8 cellular contexts compared by ENCODE assay signal in genomic region chr2:134683561-134684112, GRCh38. TPM values are rescaled to one million over a fixed set of nuclear protein-coding genes. Genes with fewer than 3 reads are reported as not detected.
A peak's percentile ranks its signal among the peaks of the same experiment; 100 is the strongest.
DNase-seq lines count a peak whose midpoint lies in the region; ATAC-seq and TF ChIP-seq lines count a peak whose summit lies in the region.

No MANE protein-coding gene starts in this region.

- H3K4me3 ChIP-seq in PC-3 (ENCODE audit: low read length) = no peak overlapping the region
- H3K4me3 ChIP-seq in H7 (ENCODE audit: insufficient read depth, low read depth, low read length) = no peak overlapping the region

- H3K27me3 ChIP-seq in PC-3 (ENCODE audit: low read length) (no peaks in the 10 kb centered on the region), H7 (ENCODE audit: control insufficient read depth, insufficient read depth, low read length) (no peaks in the 10 kb centered on the region)

- intact Hi-C loops in PC-3 (cut with micrococcal nuclease) = no loop called here
- intact Hi-C loops in sciatic nerve (cut with DNase I) = no loop called here

- H3K79me2 ChIP-seq in PC-3 (ENCODE audit: low read length) = no peaks in the 10 kb centered on the region

- POLR2A ChIA-PET in PC-3 (lab: Charles Lee; ENCODE audit: unreplicated experiment) = no interaction called here

- H3K9ac ChIP-seq in PC-3 (ENCODE audit: low read length) = no peak overlapping the region; the same call in 1 of the 2 replicates

- DNase-seq in PC-3 = peak; percentile 86
- DNase-seq in lung microvascular endothelial cell (ENCODE audit: low read depth in 2 of 2) = peak; percentile 55 to 91
- no peak for DNase-seq in cortex of kidney (lab: John Stamatoyannopoulos, UW)
- no peak for DNase-seq in sciatic nerve (ENCODE audit: low spot score)
- no peak for DNase-seq in H7

- no peaks in the 10 kb centered on the region for H3K9me3 ChIP-seq in PC-3 (ENCODE audit: low read length)

- peak overlapping the region; percentile 41 for H3K4me2 ChIP-seq in PC-3 (ENCODE audit: low read length)

- no peaks in the 10 kb centered on the region for H3K9me2 ChIP-seq in PC-3 (replicated peaks; ENCODE audit: low read length)

- H4K20me1 ChIP-seq in PC-3 (ENCODE audit: low read length) = no peaks in the 10 kb centered on the region

- H3K4me1 ChIP-seq in PC-3 (ENCODE audit: insufficient read depth, low read length) = peaks cover 20% of the 10 kb centered on the region

- no peak for TF ChIP-seq CTCF in PC-3 (conservative IDR thresholded peaks at IDR 0.05; ENCODE audit: low read depth, low read length)

- H3K27ac ChIP-seq in PC-3 (ENCODE audit: low read length) = peak overlapping the region; percentile 68

- no peaks in the 10 kb centered on the region for H3F3A ChIP-seq in PC-3 (ENCODE audit: low read length, unreplicated experiment)

- no peak overlapping the region for H2AFZ ChIP-seq in PC-3 (ENCODE audit: low read length)

- H3K36me3 ChIP-seq in PC-3 (ENCODE audit: low read depth, low read length) (no peaks in the 10 kb centered on the region), H7 (replicated peaks; ENCODE audit: control insufficient read depth, insufficient read depth, low read length) (no peaks in the 10 kb centered on the region)

- CTCF ChIA-PET in PC-3 (lab: Charles Lee) = no interaction called here

- no TSS peak for BruUV-seq in PC-3 (replicated peaks; lab: Mats Ljungman, UMichigan)

- ATAC-seq in GM18861 (IDR thresholded peaks at IDR 0.05; ENCODE audit: unreplicated experiment) (peak; percentile 62), HG02623 (IDR thresholded peaks at IDR 0.05; ENCODE audit: unreplicated experiment) (peak; percentile 70), PC-3 (peak; percentile 87), sciatic nerve (no peak), HG03025 (IDR thresholded peaks at IDR 0.05; ENCODE audit: low FRiP score, unreplicated experiment) (no peak)

RNA-seq across cellular contexts. Expression of gene TMEM163, which starts 35.2 kb away (rescaled TPM):
- total RNA-seq in PC-3 (2014; rRNA removed) = 0.12 and 0.47 TPM in 2 replicates
- total RNA-seq in lung microvascular endothelial cell = 1.1 TPM in 1 of 2 replicates, not detected in the other
- total RNA-seq in sciatic nerve = 0.45 TPM
- total RNA-seq in H7 (2014; rRNA removed; shearing (Covaris generic)) = 0.14 and 0.26 TPM in 2 replicates

Comparison
In these comparisons a context has a peak if more than half of its experiments do, and no peak if none do; other contexts are left out.
1. ATAC-seq: peak in GM18861 (single experiment), HG02623 (single experiment) and PC-3 (single experiment); none in sciatic nerve (single experiment) and HG03025 (single experiment).
2. DNase-seq: peak in PC-3 (single experiment) and lung microvascular endothelial cell (2 of 2); none in cortex of kidney (single experiment), sciatic nerve (single experiment) and H7 (single experiment).